In genomic region chr1:32335951-32336867, GRCh38 we compare ENCODE assay signal across 8 cellular contexts. TPM values are rescaled to one million over a fixed set of nuclear protein-coding genes. Genes with fewer than 3 reads are reported as not detected.
DNase-seq lines count a peak whose midpoint lies in the region; ATAC-seq, FAIRE-seq and TF ChIP-seq lines count a peak whose summit lies in the region.

TSS of gene MARCKSL1 (minus strand) at chr1:32336233. CDS start at chr1:32336033, 200 bp downstream.

- DNase-seq in DMS153 (lab: John Stamatoyannopoulos, UW) = peak; percentile 74
- DNase-seq in NAMALWA (ENCODE audit: low spot score) = peak; percentile 84
- DNase-seq in adrenal gland = peak; percentile 63 to 83 (median 76)
- DNase-seq in right atrium auricular region (ENCODE audit: low spot score) = peak; percentile 85
- DNase-seq in pulmonary artery endothelial cell (ENCODE audit: low read depth, low spot score) = no peak
- peak; percentile 85 for DNase-seq in urothelium cell line (ENCODE audit: low spot score)

- FAIRE-seq in urothelium cell line (lab: Jason Lieb, UNC) = peak; percentile 23

- H3K27me3 Mint-ChIP-seq in T-helper 1 cell treated with Interleukin-12 subunit alpha and Interleukin-12 subunit beta and Interleukin-4 antibody, amounts not matched to agents 30 μg/mL and 1 μg/mL, for 36 hours (ENCODE audit: low read depth) = no peaks in the 10 kb centered on the region

- no peaks in the 10 kb centered on the region for H3K9me3 Mint-ChIP-seq in T-helper 1 cell treated with Interleukin-12 subunit alpha and Interleukin-12 subunit beta and Interleukin-4 antibody, amounts not matched to agents 30 μg/mL and 1 μg/mL, for 36 hours

- H3K4me3 ChIP-seq in adrenal gland = peak within 1 kb of the TSS; percentile 33 to 91 (median 44)
- peak within 1 kb of the TSS; percentile 57 to 68 for H3K4me3 ChIP-seq in right atrium auricular region

- TF ChIP-seq CTCF in adrenal gland (IDR thresholded peaks at IDR 0.05) (no peak), right atrium auricular region (IDR thresholded peaks at IDR 0.05) (no peak)

- no peaks in the 10 kb centered on the region for H3K27me3 ChIP-seq in adrenal gland
- H3K27me3 ChIP-seq in right atrium auricular region = no peaks in the 10 kb centered on the region

- peak; percentile 24 for ATAC-seq in GM21786 (IDR thresholded peaks at IDR 0.05; ENCODE audit: unreplicated experiment)

- H3K9me3 ChIP-seq in adrenal gland (replicated peaks in 1 of 3) = no peaks in the 10 kb centered on the region
- H3K9me3 ChIP-seq in right atrium auricular region = no peaks in the 10 kb centered on the region

- 9 to 60% (median 9%) methylated on average over 2 to 88 of the region's 88 CpGs; no CpG with 5 or more reads in 1 of the 4 donors for WGBS in adrenal gland, 4 donors

- peaks cover 39% of the 10 kb centered on the region for H3K4me1 Mint-ChIP-seq in T-helper 1 cell treated with Interleukin-12 subunit alpha and Interleukin-12 subunit beta and Interleukin-4 antibody, amounts not matched to agents 30 μg/mL and 1 μg/mL, for 36 hours (ENCODE audit: low read depth)

- H3K36me3 Mint-ChIP-seq in T-helper 1 cell treated with Interleukin-12 subunit alpha and Interleukin-12 subunit beta and Interleukin-4 antibody, amounts not matched to agents 30 μg/mL and 1 μg/mL, for 36 hours (ENCODE audit: low read depth) = peaks cover 18% of the 10 kb centered on the region

- H3K27ac ChIP-seq in adrenal gland (peak within 1 kb of the TSS in 3 of 5 donors; percentile 49 to 81 (median 51)), right atrium auricular region (peak within 1 kb of the TSS; percentile 64 to 68)

- H3K27ac Mint-ChIP-seq in T-helper 1 cell treated with Interleukin-12 subunit alpha and Interleukin-12 subunit beta and Interleukin-4 antibody, amounts not matched to agents 30 μg/mL and 1 μg/mL, for 36 hours = peak within 1 kb of the TSS; percentile 61

- H3K4me1 ChIP-seq in adrenal gland (replicated peaks in 1 of 2) = peaks cover 6 to 27% of the 10 kb centered on the region in 2 donors
- H3K4me1 ChIP-seq in right atrium auricular region = peaks cover 0 to 44% of the 10 kb centered on the region in 2 donors

- H3K36me3 ChIP-seq in adrenal gland (replicated peaks in 1 of 2) = peaks cover 0 to 27% of the 10 kb centered on the region in 2 donors
- peaks cover 14% of the 10 kb centered on the region for H3K36me3 ChIP-seq in right atrium auricular region

- peak; percentile 75 to 86 for TF ChIP-seq POLR2A in adrenal gland (IDR thresholded peaks at IDR 0.05)

- intact Hi-C loops in adrenal gland (cut with DNase I) = no loop called here

- peak within 1 kb of the TSS; percentile 87 for H3K4me3 Mint-ChIP-seq in T-helper 1 cell treated with Interleukin-12 subunit alpha and Interleukin-12 subunit beta and Interleukin-4 antibody, amounts not matched to agents 30 μg/mL and 1 μg/mL, for 36 hours

RNA-seq across cellular contexts. Expression of gene MARCKSL1, which starts in this region (rescaled TPM):
- total RNA-seq in adrenal gland (10 to 100 TPM; 24.2 to 82.2 (median 50.0) TPM), right atrium auricular region (10 to 100 TPM in 1 of 2 donors, 1 to 10 TPM in 1; 9.5 to 34.5 TPM), pulmonary artery endothelial cell (104 and 105 TPM in 2 replicates)
- 10 to 100 TPM; 34.4 to 54.8 (median 49.2) TPM for polyA plus RNA-seq in adrenal gland
